In genomic region chr9:112867275-112867991, GRCh38 we compare ENCODE assay signal across 8 cellular contexts. TPM values are rescaled to one million over a fixed set of nuclear protein-coding genes. Genes with fewer than 3 reads are reported as not detected.
DNase-seq lines count a peak whose midpoint lies in the region; ATAC-seq and TF ChIP-seq lines count a peak whose summit lies in the region.

No MANE protein-coding gene starts in this region.

- TF ChIP-seq CTCF in transverse colon (IDR thresholded peaks at IDR 0.05), result no peak

- intact Hi-C loops in Right ventricle myocardium superior (cut with DNase I), result no loop called here
- intact Hi-C loops in Right ventricle myocardium inferior (cut with DNase I), result no loop called here
- intact Hi-C loops in transverse colon (cut with DNase I; ENCODE audit: low total_unique reads), result no loop called here

- peak; percentile 28 for ATAC-seq in Right ventricle myocardium superior (ENCODE audit: poor library complexity)
- ATAC-seq in Right ventricle myocardium inferior, result no peak

- peak overlapping the region; percentile 13 to 57 (median 44) for H3K27ac ChIP-seq in transverse colon

- H3K27me3 ChIP-seq in transverse colon, result no peaks in the 10 kb centered on the region

- H3K4me3 ChIP-seq in transverse colon, result no peak overlapping the region

- DNase-seq in Right ventricle myocardium superior (no peak), Right ventricle myocardium inferior (ENCODE audit: missing footprints) (no peak), UCSD-AML1 (lab: John Stamatoyannopoulos, UW; ENCODE audit: unreplicated experiment) (peak; percentile 57), foreskin melanocyte (peak; percentile 93), transverse colon (peak; percentile 31), NCI-H345 treated with DMSO at 0.1 percent for 48 hours (lab: John Stamatoyannopoulos, UW; ENCODE audit: unreplicated experiment) (no peak), NCI-H2196 (lab: John Stamatoyannopoulos, UW; ENCODE audit: unreplicated experiment) (no peak)
- no peak for DNase-seq in central memory CD4-positive, alpha-beta T cell

- H3K36me3 ChIP-seq in transverse colon, result peaks cover 0 to 5% (median 0%) of the 10 kb centered on the region in 4 donors

- TF ChIP-seq EP300 in transverse colon (IDR thresholded peaks at IDR 0.05; ENCODE audit: low read depth), result no peak

- H3K9me3 ChIP-seq in transverse colon, result no peaks in the 10 kb centered on the region

- 0 to 70% methylated on average over 1 to 3 of the region's 3 CpGs for WGBS in transverse colon (ENCODE audit: low coverage in 1 of 2), 2 donors

- peaks cover 0 to 7% (median 0%) of the 10 kb centered on the region in 4 donors for H3K4me1 ChIP-seq in transverse colon

- in situ Hi-C loops in transverse colon (cut with MboI; ENCODE audit: low pct_ligation_motif_present in 1 of 4, low pct_unique_long_range_greater_than_20kb in 1 of 4, low sequenced_read_pairs in 3 of 4), result no loop called here

- TF ChIP-seq POLR2A in transverse colon (IDR thresholded peaks at IDR 0.05), result no peak

RNA-seq across cellular contexts. Expression of gene SLC46A2, which starts 23.2 kb away (rescaled TPM):
- total RNA-seq in Right ventricle myocardium superior (not detected), Right ventricle myocardium inferior (not detected), transverse colon (not detected)

Comparison
In these comparisons a context has a peak if more than half of its experiments do, and no peak if none do; other contexts are left out.
1. DNase-seq: peak in UCSD-AML1 (single experiment), foreskin melanocyte (single experiment) and transverse colon (single experiment); none in Right ventricle myocardium superior (single experiment), Right ventricle myocardium inferior (single experiment), NCI-H345 treated with DMSO at 0.1 percent for 48 hours (single experiment), central memory CD4-positive, alpha-beta T cell (single experiment) and NCI-H2196 (single experiment).